24 cellular contexts compared by ENCODE assay signal in the genomic region with DNA sequence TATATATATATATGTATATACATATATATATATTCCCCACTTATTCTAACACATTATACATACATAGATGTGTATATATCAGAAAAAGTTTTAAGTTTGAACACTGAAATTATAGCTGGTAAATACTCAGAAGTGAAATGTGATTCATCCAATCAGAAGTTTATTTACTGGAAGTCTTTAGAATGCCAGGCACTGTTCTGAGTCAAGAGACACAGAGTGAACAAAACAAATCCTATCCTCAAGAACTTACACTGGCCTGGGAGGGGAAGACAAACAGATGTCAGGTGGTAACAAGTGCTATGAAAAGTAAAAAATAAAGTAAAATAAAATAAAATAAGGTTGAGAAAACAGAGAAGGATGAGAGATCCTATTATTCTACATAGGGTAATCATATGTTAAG. TPM values are rescaled to one million over a fixed set of nuclear protein-coding genes. Genes with fewer than 3 reads are reported as not detected.
DNase-seq lines count a peak whose midpoint lies in the region; ATAC-seq, FAIRE-seq and TF ChIP-seq lines count a peak whose summit lies in the region.
"Had no signal": no experiment of that assay in that cellular context is flagged by ENCODE, and none has a peak within 500 bp of the region (broad histone marks: within the 10 kb centered on the region; RNA-seq: fewer than 3 reads in every experiment).

No MANE protein-coding gene starts in this region.

- H3K4me3 ChIP-seq in endothelial cell of umbilical vein (replicated peaks in 1 of 3; ENCODE audit: insufficient read depth in 1 of 3, low read depth in 1 of 3, low read length in 3 of 3) (no peak overlapping the region), left lung (no peak overlapping the region)
- H3K4me3 ChIP-seq: esophagus muscularis mucosa, heart left ventricle, SJCRH30 had no signal

- H3K27me3 ChIP-seq in endothelial cell of umbilical vein (ENCODE audit: control insufficient read depth in 2 of 2, insufficient read depth in 2 of 2, low read length in 2 of 2) (no peaks in the 10 kb centered on the region), left lung (no peaks in the 10 kb centered on the region)
- H3K27me3 ChIP-seq: esophagus muscularis mucosa, heart left ventricle, SJCRH30 had no signal

- no peak for TF ChIP-seq POLR2A in endothelial cell of umbilical vein (IDR thresholded peaks at IDR 0.05; ENCODE audit: low read depth, low read length)

- H3K4me2 ChIP-seq in endothelial cell of umbilical vein (ENCODE audit: insufficient read depth, low read length): no peak overlapping the region

- H3K4me1 ChIP-seq in endothelial cell of umbilical vein (ENCODE audit: control insufficient read depth, extremely low read depth, insufficient read depth, low read length) (no peaks in the 10 kb centered on the region), left lung (no peaks in the 10 kb centered on the region)
- H3K4me1 ChIP-seq: SJCRH30 had no signal

- H2AFZ ChIP-seq in endothelial cell of umbilical vein (ENCODE audit: low read depth, low read length): no peak overlapping the region

- H3K36me3 ChIP-seq in endothelial cell of umbilical vein (ENCODE audit: control insufficient read depth in 2 of 2, extremely low read depth in 1 of 2, insufficient read depth in 2 of 2, low read length in 2 of 2) (peaks cover 0 to 9% of the 10 kb centered on the region in 2 experiments), left lung (peaks cover 0 to 81% of the 10 kb centered on the region in 2 donors)

- H3K9me1 ChIP-seq in endothelial cell of umbilical vein (replicated peaks; ENCODE audit: control insufficient read depth, extremely low read depth, insufficient read depth, low read length): no peaks in the 10 kb centered on the region

- CTCF ChIA-PET in endothelial cell of umbilical vein (lab: Charles Lee): no interaction called here

- peaks cover 4% of the 10 kb centered on the region for H3K79me2 ChIP-seq in endothelial cell of umbilical vein (ENCODE audit: control insufficient read depth, insufficient read depth, low read length)

- no peaks in the 10 kb centered on the region for H3K9me3 ChIP-seq in endothelial cell of umbilical vein (replicated peaks; ENCODE audit: control insufficient read depth, insufficient read depth, low read length)
- H3K9me3 ChIP-seq in left lung: no peaks in the 10 kb centered on the region
- H3K9me3 ChIP-seq: esophagus muscularis mucosa, heart left ventricle, SJCRH30 had no signal

- no peak overlapping the region for H3K27ac ChIP-seq in endothelial cell of umbilical vein (ENCODE audit: insufficient read depth, low read depth, low read length)
- no peak overlapping the region for H3K27ac ChIP-seq in left lung
- H3K27ac ChIP-seq: esophagus muscularis mucosa, heart left ventricle, SJCRH30 had no signal

- intact Hi-C loops in endothelial cell of umbilical vein (cut with micrococcal nuclease): no loop called here
- intact Hi-C loops in left lung (cut with DNase I): no loop called here

- no peaks in the 10 kb centered on the region for H4K20me1 ChIP-seq in endothelial cell of umbilical vein (replicated peaks; ENCODE audit: control insufficient read depth, extremely low read depth, insufficient read depth, low read length)

- DNase-seq in ELR (ENCODE audit: low read depth) (peak; percentile 22), LHCN-M2 (ENCODE audit: low read depth) (peak; percentile 40), endothelial cell of umbilical vein (ENCODE audit: low read depth, low spot score) (peak; percentile 4), left lung (no peak), nucleus accumbens (lab: John Stamatoyannopoulos, UW) (no peak), RCC 7860 (ENCODE audit: low spot score) (no peak)
- DNase-seq: activated CD4-positive, alpha-beta T cell treated with anti-CD3 and anti-CD28 coated beads for 1 hour; CD4-positive, CD25-positive, alpha-beta regulatory T cell; effector memory CD4-positive, alpha-beta T cell; heart left ventricle; KBM-7; mesendoderm; naive B cell; NCI-H1436 treated with DMSO at 0.1 percent for 48 hours; NCI-H2107; NCI-H524; SJCRH30; small intestine; stimulated activated CD4-positive, alpha-beta T cell treated with anti-CD3 and anti-CD28 coated beads, Interleukin-1b, Interleukin-23, amount 100 ng/mL, for 48 hours; T-cell; trophoblast cell had no signal

- TF ChIP-seq CTCF in endothelial cell of umbilical vein (IDR thresholded peaks at IDR 0.05; ENCODE audit: extremely low read depth in 1 of 2, insufficient read depth in 1 of 2, low read depth in 1 of 2, low read length in 2 of 2) (no peak), left lung (IDR thresholded peaks at IDR 0.05) (no peak)

- dilution Hi-C loops in endothelial cell of umbilical vein (cut with MboI; ENCODE audit: extremely low pct_ligation_motif_present, low sequenced_read_pairs): no loop called here

- no peak for FAIRE-seq in endothelial cell of umbilical vein (lab: Jason Lieb, UNC)
- no peak for FAIRE-seq in RCC 7860 (lab: Jason Lieb, UNC)
- FAIRE-seq: TTC549 had no signal

- ATAC-seq in left lung (peak; percentile 46), HG03565 (IDR thresholded peaks at IDR 0.05; ENCODE audit: unreplicated experiment) (no peak)
- ATAC-seq: heart left ventricle, T-cell had no signal

- no peak overlapping the region for H3K9ac ChIP-seq in endothelial cell of umbilical vein (replicated peaks; ENCODE audit: extremely low read depth, insufficient read depth, low read length)

- BruUV-seq in endothelial cell of umbilical vein (replicated peaks; lab: Mats Ljungman, UMichigan): no TSS peak

- POLR2A ChIA-PET in endothelial cell of umbilical vein (lab: Charles Lee): no interaction called here

TF ChIP-seq in endothelial cell of umbilical vein, 7 proteins besides CTCF, POLR2A, EP300 and RAD21:
- no peak for TF ChIP-seq JUN (IDR thresholded peaks at IDR 0.05; ENCODE audit: borderline replicate concordance, insufficient read depth, insufficient read length, low read depth)
- TF ChIP-seq GATA2 (IDR thresholded peaks at IDR 0.05; ENCODE audit: insufficient read depth, insufficient read length, low read depth, low read length): no peak
- TF ChIP-seq EZH2 (IDR thresholded peaks at IDR 0.05; ENCODE audit: borderline replicate concordance, low read depth, low read length, severe bottlenecking): no peak
- TF ChIP-seq, protein P1, sequence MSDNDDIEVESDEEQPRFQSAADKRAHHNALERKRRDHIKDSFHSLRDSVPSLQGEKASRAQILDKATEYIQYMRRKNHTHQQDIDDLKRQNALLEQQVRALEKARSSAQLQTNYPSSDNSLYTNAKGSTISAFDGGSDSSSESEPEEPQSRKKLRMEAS (IDR thresholded peaks at IDR 0.05; ENCODE audit: insufficient read depth, insufficient read length): no peak
- no peak for TF ChIP-seq MYC (IDR thresholded peaks at IDR 0.05; ENCODE audit: low read depth, low read length)
- no peak for TF ChIP-seq FOS (IDR thresholded peaks at IDR 0.05; ENCODE audit: borderline replicate concordance, insufficient read depth, low read length)
- TF ChIP-seq POLR2AphosphoS5 (IDR thresholded peaks at IDR 0.05; ENCODE audit: insufficient read depth, low read depth, low read length): no peak
TF ChIP-seq in endothelial cell of umbilical vein: peak in this region for 0.

RNA-seq across cellular contexts. Expression of a gene that starts 13.4 kb away (rescaled TPM):
- total RNA-seq in LHCN-M2 (2014; rRNA removed) (31.9 and 33.0 TPM in 2 replicates), endothelial cell of umbilical vein (52.7 TPM in 2 replicates), left lung (10 to 100 TPM; 52.6 to 68.1 TPM)
- 14.3 TPM for polyA plus RNA-seq in LHCN-M2 (2012)
- polyA plus RNA-seq in endothelial cell of umbilical vein: 12.7 and 19.6 TPM in 2 replicates
- 25.9 and 28.7 TPM in 2 replicates for polyA plus RNA-seq in endothelial cell of umbilical vein (2011; cell fraction: cytosol; rRNA removed)
- polyA plus RNA-seq in endothelial cell of umbilical vein (2011; cell fraction: nucleus; rRNA removed): 57.9 and 68.5 TPM in 2 replicates
- polyA plus RNA-seq in endothelial cell of umbilical vein (2012): 22.4 and 49.2 TPM in 2 replicates
- 16.1 and 24.0 TPM in 2 replicates for polyA minus RNA-seq in endothelial cell of umbilical vein
- 39.4 TPM for polyA minus RNA-seq in endothelial cell of umbilical vein (2011; cell fraction: cytosol; rRNA and poly(A)+ RNA removed)
- polyA minus RNA-seq in endothelial cell of umbilical vein (2011; cell fraction: nucleus; rRNA and poly(A)+ RNA removed): 60.1 and 80.2 TPM in 2 replicates

Comparison
In these comparisons a context has a peak if more than half of its experiments do, and no peak if none do; other contexts are left out.
1. DNase-seq: peak in ELR (single experiment), LHCN-M2 (single experiment) and endothelial cell of umbilical vein (single experiment); none in left lung (0 of 2), nucleus accumbens (0 of 56) and RCC 7860 (single experiment).